In genomic region chr11:19539861-19540260, GRCh38 we compare ENCODE assay signal across 16 cellular contexts.
"Had no signal": no experiment of that assay in that cellular context is flagged by ENCODE, and none has a peak within 500 bp of the region (broad histone marks: within the 10 kb centered on the region; RNA-seq: fewer than 3 reads in every experiment).

No MANE protein-coding gene starts in this region.

- ATAC-seq: effector memory CD8-positive, alpha-beta T cell; gastrocnemius medialis; sciatic nerve; stimulated activated memory B cell treated with anti-CD40 and anti-IgM and Interleukin-4, amounts not matched to agents 10 μg/mL and 1 μg/mL and 100 μg/mL, for 72 hours; stimulated activated naive CD8-positive, alpha-beta T cell treated with anti-CD3 and anti-CD28 coated beads, Interleukin-15, amount 100 ng/mL, for 72 hours had no signal

- DNase-seq: central memory CD4-positive, alpha-beta T cell; cortex of kidney; effector memory CD8-positive, alpha-beta T cell; gastrocnemius medialis; mammary epithelial cell; spleen; stimulated activated CD4-positive, alpha-beta T cell treated with anti-CD3 and anti-CD28 coated beads, Interleukin-15, amount 100 ng/mL, for 24 hours; stimulated activated CD4-positive, alpha-beta T cell treated with anti-CD3 and anti-CD28 coated beads, Interleukin-1b, Interleukin-23, amount 100 ng/mL, for 48 hours; stimulated activated CD4-positive, alpha-beta T cell treated with anti-CD3 and anti-CD28 coated beads, Interleukin-4, amount 100 ng/mL, for 24 hours; stimulated activated naive CD8-positive, alpha-beta T cell treated with anti-CD3 and anti-CD28 coated beads, Interleukin-15, amount 100 ng/mL, for 72 hours; thyroid gland had no signal

- H3K27ac ChIP-seq: epithelial cell of prostate, esophagus muscularis mucosa, gastrocnemius medialis, neutrophil, spleen, thyroid gland had no signal
